23 cellular contexts compared by ENCODE assay signal in genomic region chr15:86375733-86376132, GRCh38.
"Had no signal": no experiment of that assay in that cellular context is flagged by ENCODE, and none has a peak within 500 bp of the region (broad histone marks: within the 10 kb centered on the region; RNA-seq: fewer than 3 reads in every experiment).

No MANE protein-coding gene starts in this region.

- H3K4me3 ChIP-seq: dorsolateral prefrontal cortex, lung, mucosa of descending colon, pancreas, right lobe of liver, thoracic aorta, tibial nerve, upper lobe of left lung had no signal

- H3K9me3 ChIP-seq: mucosa of descending colon, neutrophil, pancreas, right lobe of liver, thoracic aorta, tibial nerve, upper lobe of left lung had no signal

- DNase-seq: dorsolateral prefrontal cortex; effector CD4-positive, alpha-beta T cell; erythroblast; kidney; mesenchymal stem cell; mucosa of descending colon; naive B cell; pancreas; right lobe of liver; small intestine; stimulated activated CD4-positive, alpha-beta T cell treated with anti-CD3 and anti-CD28 coated beads, Interleukin-15, amount 100 ng/mL, for 24 hours; stimulated activated CD4-positive, alpha-beta T cell treated with anti-CD3 and anti-CD28 coated beads, Interleukin-2, amount 100 ng/mL, for 48 hours; stimulated activated naive B cell treated with anti-CD40 and anti-IgM and Interleukin-4, amounts not matched to agents 10 μg/mL and 1 μg/mL and 100 μg/mL, for 72 hours; upper lobe of left lung had no signal

- FAIRE-seq: colon, frontal cortex, kidney, pancreas, small intestine, urothelium cell line had no signal

- H3K27ac ChIP-seq: dorsolateral prefrontal cortex, neutrophil, pancreas, right lobe of liver, thoracic aorta, tibial nerve, upper lobe of left lung had no signal

- H3K27me3 ChIP-seq: neutrophil, pancreas, right lobe of liver, tibial nerve, upper lobe of left lung had no signal

- H3K4me1 ChIP-seq: pancreas, right lobe of liver, tibial nerve, upper lobe of left lung had no signal

- H3K36me3 ChIP-seq: neutrophil, pancreas, right lobe of liver, thoracic aorta, tibial nerve, upper lobe of left lung had no signal

- ATAC-seq: left lobe of liver; mucosa of descending colon; natural killer cell treated with Interleukin-12 subunit alpha and Interleukin-12 subunit beta and Interleukin-15 and Interleukin-18, amount 100 ng/mL, for 72 hours; pancreas; right lobe of liver; stimulated activated naive B cell treated with anti-CD40 and anti-IgM and Interleukin-4, amounts not matched to agents 10 μg/mL and 1 μg/mL and 100 μg/mL, for 72 hours had no signal
